In the genomic region with DNA sequence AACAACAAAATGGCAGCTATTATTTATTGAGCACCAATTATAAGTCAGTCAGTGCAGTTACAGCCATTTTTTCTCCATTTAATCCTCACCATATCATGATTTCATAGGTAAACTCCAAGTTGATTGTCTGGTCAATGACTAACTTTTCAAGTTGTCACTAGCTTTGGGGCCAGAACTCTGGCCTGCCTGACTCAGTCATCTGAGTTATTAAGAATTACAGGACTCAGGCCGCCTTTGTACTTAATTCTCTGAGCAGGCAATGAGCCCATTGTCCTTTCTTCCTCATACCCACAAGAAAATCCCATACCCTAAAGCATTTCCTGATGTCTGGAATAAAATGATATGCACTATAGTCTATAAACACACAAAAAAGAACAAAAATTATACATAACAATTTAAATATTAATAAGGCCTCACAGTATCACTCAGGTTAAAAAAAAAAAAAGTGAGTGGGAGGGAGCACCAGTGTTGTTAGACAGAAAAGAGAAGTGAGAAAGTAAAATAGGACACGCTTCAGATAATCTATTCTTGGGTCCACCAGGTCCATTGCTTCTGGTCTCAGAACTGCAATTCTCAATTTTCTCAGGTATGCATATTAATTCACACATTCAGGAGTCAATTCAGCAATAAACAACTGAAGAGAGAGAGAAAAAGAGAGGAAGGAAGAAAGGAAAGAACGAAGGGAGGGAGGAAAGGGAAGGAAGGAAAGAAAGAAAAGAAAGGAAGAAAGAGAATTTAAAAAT, we compare ENCODE assay signal across 10 cellular contexts.
DNase-seq lines count a peak whose midpoint lies in the region; ATAC-seq and TF ChIP-seq lines count a peak whose summit lies in the region.
"Had no signal": no experiment of that assay in that cellular context is flagged by ENCODE, and none has a peak within 500 bp of the region (broad histone marks: within the 10 kb centered on the region; RNA-seq: fewer than 3 reads in every experiment).

No MANE protein-coding gene starts in this region.

- H3K4me1 ChIP-seq in BLaER1 = peaks cover 24% of the 10 kb centered on the region
- peaks cover 22% of the 10 kb centered on the region for H3K4me1 ChIP-seq in RWPE2 (ENCODE audit: insufficient read depth, poor library complexity, severe bottlenecking)

- H3K4me3 ChIP-seq in BLaER1 = no peak overlapping the region
- H3K4me3 ChIP-seq in RWPE2 (ENCODE audit: severe bottlenecking) = no peak overlapping the region

- peaks cover 21% of the 10 kb centered on the region for H4K20me1 ChIP-seq in BLaER1

- H3K36me3 ChIP-seq in BLaER1 (peaks cover 28% of the 10 kb centered on the region), RWPE2 (ENCODE audit: low read depth) (peaks cover 12% of the 10 kb centered on the region)

- no peak for TF ChIP-seq CTCF in RWPE2 (IDR thresholded peaks at IDR 0.05; ENCODE audit: poor library complexity, severe bottlenecking)

- peak overlapping the region; percentile 48 for H3K4me2 ChIP-seq in BLaER1

- no peak overlapping the region for H3K27ac ChIP-seq in BLaER1
- no peak overlapping the region for H3K27ac ChIP-seq in RWPE2 (ENCODE audit: poor library complexity, severe bottlenecking)

- H3K9me3 ChIP-seq in BLaER1 (no peaks in the 10 kb centered on the region), RWPE2 (ENCODE audit: severe bottlenecking) (no peaks in the 10 kb centered on the region)

- H3K9ac ChIP-seq in BLaER1 = no peak overlapping the region

- peak; percentile 86 for ATAC-seq in GM19351 (IDR thresholded peaks at IDR 0.05; ENCODE audit: unreplicated experiment)
- peak; percentile 79 for ATAC-seq in HG02973 (IDR thresholded peaks at IDR 0.05; ENCODE audit: unreplicated experiment)
- ATAC-seq in RWPE2 (ENCODE audit: low read depth) = peak; percentile 49; the same call in 2 of the 3 replicates

- H3K27me3 ChIP-seq in BLaER1 (no peaks in the 10 kb centered on the region), RWPE2 (ENCODE audit: insufficient read depth, poor library complexity, severe bottlenecking) (no peaks in the 10 kb centered on the region)

- no peak for DNase-seq in RWPE2 (ENCODE audit: low spot score)
- DNase-seq in DMS 273 (lab: John Stamatoyannopoulos, UW; ENCODE audit: unreplicated experiment) = no peak
- no peak for DNase-seq in NCI-H187 treated with DMSO at 0.1 percent for 48 hours (lab: John Stamatoyannopoulos, UW)
- DNase-seq in SW 1271 (lab: John Stamatoyannopoulos, UW) = no peak
- no peak for DNase-seq in stimulated activated naive CD4-positive, alpha-beta T cell treated with Interleukin-2 at 50 U/mL for 16 hours (lab: John Stamatoyannopoulos, UW)
- DNase-seq: HCEC 1CT, mesenchymal stem cell had no signal
